In genomic region chr20:11355338-11355737, GRCh38 we compare ENCODE assay signal across 34 cellular contexts.
"Had no signal": no experiment of that assay in that cellular context is flagged by ENCODE, and none has a peak within 500 bp of the region (broad histone marks: within the 10 kb centered on the region; RNA-seq: fewer than 3 reads in every experiment).

No MANE protein-coding gene starts in this region.

- H3K36me3 Mint-ChIP-seq: activated naive CD4-positive, alpha-beta T cell treated with anti-CD3 and anti-CD28 coated beads, Interleukin-2, amount 50 U/mL, for 72 hours had no signal

- H3K27ac Mint-ChIP-seq: activated CD4-positive, alpha-beta T cell treated with anti-CD3 and anti-CD28 coated beads for 36 hours; activated CD4-positive, alpha-beta T cell treated with anti-CD3 and anti-CD28 coated beads, Interleukin-2, amount 10 ng/mL, durations not matched to agents 7 days and 5 days; activated CD8-positive, alpha-beta T cell treated with anti-CD3 and anti-CD28 coated beads, Interleukin-2, amount 10 ng/mL, durations not matched to agents 7 days and 5 days; activated naive CD4-positive, alpha-beta T cell treated with anti-CD3 and anti-CD28 coated beads for 36 hours; activated naive CD4-positive, alpha-beta T cell treated with anti-CD3 and anti-CD28 coated beads, Interleukin-2, amount 50 U/mL, for 72 hours; activated T-helper 1 cell treated with anti-CD3 and anti-CD28 coated beads, Interleukin-12 subunit alpha, Interleukin-12 subunit beta, Interleukin-2, Interleukin-4 antibody, amounts not matched to agents 30 ng/mL and 10 ng/mL and 1 ng/mL, durations not matched to agents 14 hours and 24 hours and 36 hours; T-helper 1 cell treated with Interleukin-12 subunit alpha and Interleukin-12 subunit beta and Interleukin-4 antibody, amounts not matched to agents 30 μg/mL and 1 μg/mL, for 36 hours; T-helper 2 cell treated with Interferon-gamma antibody and Interleukin-4, amounts not matched to agents 5 μg/mL and 100 μg/mL, for 36 hours had no signal

- DNase-seq: activated CD4-positive, alpha-beta T cell treated with anti-CD3 and anti-CD28 coated beads for 36 hours; activated CD4-positive, alpha-beta T cell treated with anti-CD3 and anti-CD28 coated beads, Interleukin-2, amount 10 ng/mL, durations not matched to agents 7 days and 5 days; activated CD4-positive, alpha-beta T cell treated with anti-CD3 and anti-CD28 coated beads, Interleukin-2, amount 50 U/mL, for 48 hours; activated CD8-positive, alpha-beta T cell treated with anti-CD3 and anti-CD28 coated beads, Interleukin-2, amount 10 ng/mL, durations not matched to agents 7 days and 5 days; activated gamma-delta T cell treated with Interleukin-2 at 50 U/mL for 16 hours; activated naive CD4-positive, alpha-beta T cell treated with anti-CD3 and anti-CD28 coated beads for 36 hours; activated T-cell treated with anti-CD3 and anti-CD28 coated beads for 4 hours; activated T-cell treated with anti-CD3 and anti-CD28 coated beads, Interleukin-2, amount 50 U/mL, for 4 hours; adrenal gland; Kasumi-1; KG1; MM.1S; MV-4-11; NCI-H1105; NCI-H1436; NCI-H1694; NCI-H1930; NCI-H2081 treated with DMSO at 0.1 percent for 48 hours; NCI-H510A; NCI-H526; NCI-H82; NK-92 treated with Interleukin-12 subunit alpha and Interleukin-12 subunit beta, amount 100 ng/mL, for 24 hours; PC-3; Peyer's patch; RPMI8226; SHP77 treated with DMSO at 0.1 percent for 48 hours; SK-N-SH had no signal

- H3K4me3 Mint-ChIP-seq: activated CD4-positive, alpha-beta T cell treated with anti-CD3 and anti-CD28 coated beads for 36 hours; activated CD4-positive, alpha-beta T cell treated with anti-CD3 and anti-CD28 coated beads, Interleukin-2, amount 10 ng/mL, durations not matched to agents 7 days and 5 days; activated CD8-positive, alpha-beta T cell treated with anti-CD3 and anti-CD28 coated beads, Interleukin-2, amount 10 ng/mL, durations not matched to agents 7 days and 5 days; activated naive CD4-positive, alpha-beta T cell treated with anti-CD3 and anti-CD28 coated beads for 36 hours; activated T-cell treated with anti-CD3 and anti-CD28 coated beads, Interleukin-2, amount 50 U/mL, for 4 hours; activated T-helper 1 cell treated with anti-CD3 and anti-CD28 coated beads, Interleukin-12 subunit alpha, Interleukin-12 subunit beta, Interleukin-2, Interleukin-4 antibody, amounts not matched to agents 30 ng/mL and 10 ng/mL and 1 ng/mL, durations not matched to agents 14 hours and 24 hours and 36 hours; central memory CD8-positive, alpha-beta T cell; T-helper 1 cell treated with Interleukin-12 subunit alpha and Interleukin-12 subunit beta and Interleukin-4 antibody, amounts not matched to agents 30 μg/mL and 1 μg/mL, for 36 hours; T-helper 2 cell treated with Interferon-gamma antibody and Interleukin-4, amounts not matched to agents 5 μg/mL and 100 μg/mL, for 36 hours had no signal

- H3K36me3 ChIP-seq: adrenal gland, cardiac muscle cell, Peyer's patch, SJSA1 had no signal

- H3K4me2 ChIP-seq: SK-N-SH had no signal

- H3K9me3 ChIP-seq: adrenal gland, Peyer's patch, SJSA1, SK-N-SH had no signal

- H3K9ac ChIP-seq: SK-N-SH had no signal

- H3K27me3 ChIP-seq: adrenal gland, cardiac muscle cell, Peyer's patch, SJSA1 had no signal

- H3K27ac ChIP-seq: adrenal gland, cardiac muscle cell, Peyer's patch, SJSA1 had no signal

- H3K4me3 ChIP-seq: adrenal gland, cardiac muscle cell, Peyer's patch, SJSA1 had no signal

- H3K27me3 Mint-ChIP-seq: activated CD4-positive, alpha-beta T cell treated with anti-CD3 and anti-CD28 coated beads for 36 hours; activated CD4-positive, alpha-beta T cell treated with anti-CD3 and anti-CD28 coated beads, Interleukin-2, amount 10 ng/mL, durations not matched to agents 7 days and 5 days; central memory CD8-positive, alpha-beta T cell had no signal

- H3K9me3 Mint-ChIP-seq: activated CD4-positive, alpha-beta T cell treated with anti-CD3 and anti-CD28 coated beads, Interleukin-2, amount 10 ng/mL, durations not matched to agents 7 days and 5 days; activated naive CD4-positive, alpha-beta T cell treated with anti-CD3 and anti-CD28 coated beads for 36 hours; activated T-cell treated with anti-CD3 and anti-CD28 coated beads, Interleukin-2, amount 50 U/mL, for 4 hours; T-helper 1 cell treated with Interleukin-12 subunit alpha and Interleukin-12 subunit beta and Interleukin-4 antibody, amounts not matched to agents 30 μg/mL and 1 μg/mL, for 36 hours had no signal

- H3K4me1 ChIP-seq: adrenal gland, Peyer's patch had no signal

- H3K4me1 Mint-ChIP-seq: activated CD4-positive, alpha-beta T cell treated with anti-CD3 and anti-CD28 coated beads for 36 hours; activated CD4-positive, alpha-beta T cell treated with anti-CD3 and anti-CD28 coated beads, Interleukin-2, amount 10 ng/mL, durations not matched to agents 7 days and 5 days; central memory CD8-positive, alpha-beta T cell had no signal
